Comparison of ENCODE assay signal across 1 cellular context in the genomic region with DNA sequence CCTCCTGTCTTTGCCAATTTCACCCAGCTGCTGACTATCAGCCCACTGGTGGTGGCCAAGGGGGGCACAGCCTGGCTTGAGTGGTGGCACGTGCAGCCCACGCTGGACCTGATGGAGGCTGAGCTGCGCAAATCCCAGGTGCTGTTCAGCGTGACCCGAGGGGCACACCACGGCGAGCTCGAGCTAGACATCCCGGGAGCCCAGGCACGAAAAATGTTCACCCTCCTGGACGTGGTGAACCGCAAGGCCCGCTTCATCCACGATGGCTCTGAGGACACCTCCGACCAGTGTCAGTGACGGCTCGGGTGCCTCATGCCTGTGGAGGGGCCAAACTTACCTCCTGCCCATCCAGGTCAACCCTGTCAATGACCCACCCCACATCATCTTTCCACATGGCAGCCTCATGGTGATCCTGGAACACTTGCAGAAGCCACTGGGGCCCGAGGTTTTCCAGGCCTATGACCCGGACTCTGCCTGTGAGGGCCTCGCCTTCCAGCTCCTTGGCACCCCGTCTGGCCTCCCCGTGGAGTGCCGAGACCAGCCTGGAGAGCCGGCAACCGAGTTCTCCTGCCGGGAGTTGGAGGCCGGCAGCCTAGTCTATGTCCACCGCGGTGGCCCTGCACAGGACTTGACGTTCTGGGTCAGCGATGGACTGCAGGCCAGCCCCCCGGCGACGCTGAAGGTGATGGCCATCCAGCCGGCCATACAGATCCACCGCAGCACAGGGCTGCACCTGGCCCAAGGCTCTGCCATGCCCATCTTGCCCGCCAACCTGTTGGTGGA.
TF ChIP-seq lines count a peak whose summit lies in the region.

No MANE protein-coding gene starts in this region.

TF ChIP-seq in HepG2, 621 proteins besides CTCF, POLR2A, EP300 and RAD21:
- TF ChIP-seq, protein P1, sequence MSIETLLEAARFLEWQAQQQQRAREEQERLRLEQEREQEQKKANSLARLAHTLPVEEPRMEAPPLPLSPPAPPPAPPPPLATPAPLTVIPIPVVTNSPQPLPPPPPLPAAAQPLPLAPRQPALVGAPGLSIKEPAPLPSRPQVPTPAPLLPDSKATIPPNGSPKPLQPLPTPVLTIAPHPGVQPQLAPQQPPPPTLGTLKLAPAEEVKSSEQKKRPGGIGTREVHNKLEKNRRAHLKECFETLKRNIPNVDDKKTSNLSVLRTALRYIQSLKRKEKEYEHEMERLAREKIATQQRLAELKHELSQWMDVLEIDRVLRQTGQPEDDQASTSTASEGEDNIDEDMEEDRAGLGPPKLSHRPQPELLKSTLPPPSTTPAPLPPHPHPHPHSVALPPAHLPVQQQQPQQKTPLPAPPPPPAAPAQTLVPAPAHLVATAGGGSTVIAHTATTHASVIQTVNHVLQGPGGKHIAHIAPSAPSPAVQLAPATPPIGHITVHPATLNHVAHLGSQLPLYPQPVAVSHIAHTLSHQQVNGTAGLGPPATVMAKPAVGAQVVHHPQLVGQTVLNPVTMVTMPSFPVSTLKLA (IDR thresholded peaks at IDR 0.05): 0 out of 2 replicates have a peak, but pooled peaks have one; percentile 5
